Comparison of ENCODE assay signal across 23 cellular contexts in genomic region chr3:145719118-145719517, GRCh38.
DNase-seq lines count a peak whose midpoint lies in the region; ATAC-seq and TF ChIP-seq lines count a peak whose summit lies in the region.
"Had no signal": no experiment of that assay in that cellular context is flagged by ENCODE, and none has a peak within 500 bp of the region (broad histone marks: within the 10 kb centered on the region; RNA-seq: fewer than 3 reads in every experiment).

No MANE protein-coding gene starts in this region.

- intact Hi-C loops in aorta (cut with DNase I) = no loop called here
- intact Hi-C loops in CD4-positive, alpha-beta memory T cell (cut with micrococcal nuclease) = no loop called here

- ATAC-seq in aorta (ENCODE audit: low FRiP score) = peak; percentile 44
- no peak for ATAC-seq in activated CD8-positive, alpha-beta T cell treated with anti-CD3 and anti-CD28 coated beads, Interleukin-2, amount 10 ng/mL, durations not matched to agents 7 days and 5 days

- no peak overlapping the region for H3K4me3 ChIP-seq in aorta (ENCODE audit: low read length in 2 of 2)
- H3K4me3 ChIP-seq in CD4-positive, alpha-beta memory T cell (ENCODE audit: low read length in 2 of 2) = no peak overlapping the region
- H3K4me3 ChIP-seq: GM23248, skin epidermis, upper lobe of left lung had no signal

- TF ChIP-seq CTCF in glutamatergic neuron (IDR thresholded peaks at IDR 0.05; ENCODE audit: partially characterized antibody, unreplicated experiment) = no peak

- no peak overlapping the region for H3K27ac Mint-ChIP-seq in glutamatergic neuron (ENCODE audit: unreplicated experiment)
- H3K27ac Mint-ChIP-seq in CD4-positive, alpha-beta memory T cell = no peak overlapping the region
- no peak overlapping the region for H3K27ac Mint-ChIP-seq in activated CD8-positive, alpha-beta T cell treated with anti-CD3 and anti-CD28 coated beads, Interleukin-2, amount 10 ng/mL, durations not matched to agents 7 days and 5 days
- H3K27ac Mint-ChIP-seq: activated CD4-positive, alpha-beta T cell treated with anti-CD3 and anti-CD28 coated beads, Interleukin-2, amount 10 ng/mL, durations not matched to agents 7 days and 5 days; activated naive CD8-positive, alpha-beta T cell; activated T-helper 2 cell treated with anti-CD3 and anti-CD28 coated beads, Interferon-gamma antibody, Interleukin-2, Interleukin-4, amounts not matched to agents 10 μg/mL and 5 μg/mL and 100 μg/mL, durations not matched to agents 14 hours and 24 hours and 36 hours; T-helper 2 cell treated with Interferon-gamma antibody and Interleukin-4, amounts not matched to agents 5 μg/mL and 100 μg/mL, for 36 hours had no signal

- WGBS in aorta, 2 donors = 37 to 41% methylated on average over 1 of the region's 1 CpG

- DNase-seq in NCI-H748 (lab: John Stamatoyannopoulos, UW; ENCODE audit: unreplicated experiment) = peak; percentile 61
- DNase-seq in NCI-H748 treated with DMSO at 0.1 percent for 48 hours (lab: John Stamatoyannopoulos, UW) = no peak
- DNase-seq in NCI-H2081 (lab: John Stamatoyannopoulos, UW) = peak; percentile 70 to 92
- no peak for DNase-seq in glutamatergic neuron
- no peak for DNase-seq in aorta
- DNase-seq in CD4-positive, alpha-beta memory T cell = no peak
- DNase-seq in activated CD8-positive, alpha-beta T cell treated with anti-CD3 and anti-CD28 coated beads, Interleukin-2, amount 10 ng/mL, durations not matched to agents 7 days and 5 days = no peak
- no peak for DNase-seq in NCI-H1694 (lab: John Stamatoyannopoulos, UW)
- DNase-seq: activated CD4-positive, alpha-beta T cell treated with anti-CD3 and anti-CD28 coated beads, Interleukin-2, amount 10 ng/mL, durations not matched to agents 7 days and 5 days; BE2C; GF-D8; GM23248; MV-4-11; NCI-H526 treated with DMSO at 0.1 percent for 48 hours; stimulated activated CD4-positive, alpha-beta T cell treated with anti-CD3 and anti-CD28 coated beads, Interleukin-1b, Interleukin-23, amount 100 ng/mL, for 48 hours; upper lobe of left lung had no signal

- no peak overlapping the region for H3K27ac ChIP-seq in aorta (ENCODE audit: low read depth in 1 of 2, low read length in 2 of 2)
- no peak overlapping the region for H3K27ac ChIP-seq in CD4-positive, alpha-beta memory T cell (ENCODE audit: low read depth, low read length)
- H3K27ac ChIP-seq: GM23248, KMS-11, RWPE1, skin epidermis, upper lobe of left lung had no signal

- H3K36me3 Mint-ChIP-seq in glutamatergic neuron (ENCODE audit: unreplicated experiment) = no peaks in the 10 kb centered on the region
- H3K36me3 Mint-ChIP-seq in CD4-positive, alpha-beta memory T cell = no peaks in the 10 kb centered on the region
- H3K36me3 Mint-ChIP-seq in activated CD8-positive, alpha-beta T cell treated with anti-CD3 and anti-CD28 coated beads, Interleukin-2, amount 10 ng/mL, durations not matched to agents 7 days and 5 days (ENCODE audit: low read depth) = no peaks in the 10 kb centered on the region
- H3K36me3 Mint-ChIP-seq: activated naive CD8-positive, alpha-beta T cell had no signal

- POLR2A ChIA-PET in CD4-positive, alpha-beta memory T cell (lab: Charles Lee; ENCODE audit: partially characterized antibody) = no interaction called here
- POLR2A ChIA-PET in activated CD8-positive, alpha-beta T cell treated with anti-CD3 and anti-CD28 coated beads, Interleukin-2, amount 10 ng/mL, durations not matched to agents 7 days and 5 days (lab: Charles Lee) = no interaction called here

- CTCF ChIA-PET in CD4-positive, alpha-beta memory T cell (lab: Charles Lee; ENCODE audit: partially characterized antibody) = no interaction called here
- CTCF ChIA-PET in activated CD8-positive, alpha-beta T cell treated with anti-CD3 and anti-CD28 coated beads, Interleukin-2, amount 10 ng/mL, durations not matched to agents 7 days and 5 days (lab: Charles Lee) = no interaction called here

- H3K27me3 Mint-ChIP-seq in glutamatergic neuron (ENCODE audit: unreplicated experiment) = peaks cover 1% of the 10 kb centered on the region
- H3K27me3 Mint-ChIP-seq in CD4-positive, alpha-beta memory T cell = no peaks in the 10 kb centered on the region
- H3K27me3 Mint-ChIP-seq in activated CD8-positive, alpha-beta T cell treated with anti-CD3 and anti-CD28 coated beads, Interleukin-2, amount 10 ng/mL, durations not matched to agents 7 days and 5 days (ENCODE audit: low read depth) = no peaks in the 10 kb centered on the region
- H3K27me3 Mint-ChIP-seq: activated CD4-positive, alpha-beta T cell treated with anti-CD3 and anti-CD28 coated beads, Interleukin-2, amount 10 ng/mL, durations not matched to agents 7 days and 5 days; activated naive CD8-positive, alpha-beta T cell; central memory CD8-positive, alpha-beta T cell had no signal

- peaks cover 2% of the 10 kb centered on the region for H3K9me3 Mint-ChIP-seq in glutamatergic neuron (ENCODE audit: unreplicated experiment)
- H3K9me3 Mint-ChIP-seq in CD4-positive, alpha-beta memory T cell = peaks cover 0 to 4% (median 2%) of the 10 kb centered on the region in 8 donors
- no peaks in the 10 kb centered on the region for H3K9me3 Mint-ChIP-seq in activated CD8-positive, alpha-beta T cell treated with anti-CD3 and anti-CD28 coated beads, Interleukin-2, amount 10 ng/mL, durations not matched to agents 7 days and 5 days (ENCODE audit: insufficient read depth)
- H3K9me3 Mint-ChIP-seq: activated CD4-positive, alpha-beta T cell treated with anti-CD3 and anti-CD28 coated beads, Interleukin-2, amount 10 ng/mL, durations not matched to agents 7 days and 5 days; activated T-helper 2 cell treated with anti-CD3 and anti-CD28 coated beads, Interferon-gamma antibody, Interleukin-2, Interleukin-4, amounts not matched to agents 10 μg/mL and 5 μg/mL and 100 μg/mL, durations not matched to agents 14 hours and 24 hours and 36 hours; central memory CD8-positive, alpha-beta T cell; T-helper 2 cell treated with Interferon-gamma antibody and Interleukin-4, amounts not matched to agents 5 μg/mL and 100 μg/mL, for 36 hours had no signal

- H3K4me3 Mint-ChIP-seq in glutamatergic neuron (ENCODE audit: unreplicated experiment) = peak overlapping the region; percentile 10
- no peak overlapping the region for H3K4me3 Mint-ChIP-seq in CD4-positive, alpha-beta memory T cell
- H3K4me3 Mint-ChIP-seq in activated CD8-positive, alpha-beta T cell treated with anti-CD3 and anti-CD28 coated beads, Interleukin-2, amount 10 ng/mL, durations not matched to agents 7 days and 5 days = no peak overlapping the region
- H3K4me3 Mint-ChIP-seq: activated CD4-positive, alpha-beta T cell treated with anti-CD3 and anti-CD28 coated beads, Interleukin-2, amount 10 ng/mL, durations not matched to agents 7 days and 5 days; activated naive CD8-positive, alpha-beta T cell; central memory CD8-positive, alpha-beta T cell; T-helper 2 cell treated with Interferon-gamma antibody and Interleukin-4, amounts not matched to agents 5 μg/mL and 100 μg/mL, for 36 hours had no signal

- H3K9me3 ChIP-seq in aorta (ENCODE audit: control insufficient read depth, low read length) = no peaks in the 10 kb centered on the region
- H3K9me3 ChIP-seq in CD4-positive, alpha-beta memory T cell (ENCODE audit: control insufficient read depth in 1 of 2, low read length in 2 of 2) = no peaks in the 10 kb centered on the region
- H3K9me3 ChIP-seq: BE2C, upper lobe of left lung had no signal

- H3K4me1 ChIP-seq in aorta (ENCODE audit: control insufficient read depth in 1 of 2, insufficient read depth in 2 of 2, low read length in 2 of 2) = no peaks in the 10 kb centered on the region
- no peaks in the 10 kb centered on the region for H3K4me1 ChIP-seq in CD4-positive, alpha-beta memory T cell (ENCODE audit: insufficient read depth, low read length)
- H3K4me1 ChIP-seq: BE2C, upper lobe of left lung had no signal

- no peaks in the 10 kb centered on the region for H3K36me3 ChIP-seq in aorta (ENCODE audit: control insufficient read depth in 1 of 2, insufficient read depth in 2 of 2, low read length in 1 of 2)
- no peaks in the 10 kb centered on the region for H3K36me3 ChIP-seq in CD4-positive, alpha-beta memory T cell (ENCODE audit: insufficient read depth, low read length)
- H3K36me3 ChIP-seq: BE2C, upper lobe of left lung had no signal

- H3K27me3 ChIP-seq in aorta (ENCODE audit: control insufficient read depth in 1 of 2, insufficient read depth in 2 of 2, low read length in 1 of 2) = no peaks in the 10 kb centered on the region
- no peaks in the 10 kb centered on the region for H3K27me3 ChIP-seq in CD4-positive, alpha-beta memory T cell (ENCODE audit: insufficient read depth, low read length)
- H3K27me3 ChIP-seq: BE2C, upper lobe of left lung had no signal

- H3K4me1 Mint-ChIP-seq in glutamatergic neuron (ENCODE audit: low read depth, unreplicated experiment) = peaks cover 9% of the 10 kb centered on the region
- H3K4me1 Mint-ChIP-seq in CD4-positive, alpha-beta memory T cell = no peaks in the 10 kb centered on the region
- H3K4me1 Mint-ChIP-seq in activated CD8-positive, alpha-beta T cell treated with anti-CD3 and anti-CD28 coated beads, Interleukin-2, amount 10 ng/mL, durations not matched to agents 7 days and 5 days (ENCODE audit: low read depth) = no peaks in the 10 kb centered on the region
- H3K4me1 Mint-ChIP-seq: activated CD4-positive, alpha-beta T cell treated with anti-CD3 and anti-CD28 coated beads, Interleukin-2, amount 10 ng/mL, durations not matched to agents 7 days and 5 days; central memory CD8-positive, alpha-beta T cell had no signal

Comparison
In these comparisons a context has a peak if more than half of its experiments do, and no peak if none do; other contexts are left out.
1. DNase-seq: peak in NCI-H748 (single experiment) and NCI-H2081 (2 of 2); none in NCI-H748 treated with DMSO at 0.1 percent for 48 hours (single experiment), glutamatergic neuron (single experiment), aorta (0 of 2), CD4-positive, alpha-beta memory T cell (0 of 5), activated CD8-positive, alpha-beta T cell treated with anti-CD3 and anti-CD28 coated beads, Interleukin-2, amount 10 ng/mL, durations not matched to agents 7 days and 5 days (single experiment) and NCI-H1694 (single experiment).